Comparison of ENCODE assay signal across 8 cellular contexts in genomic region chr14:41605550-41606248, GRCh38. TPM values are rescaled to one million over a fixed set of nuclear protein-coding genes. Genes with fewer than 3 reads are reported as not detected.
A peak's percentile ranks its signal among the peaks of the same experiment; 100 is the strongest.
DNase-seq lines count a peak whose midpoint lies in the region; ATAC-seq and TF ChIP-seq lines count a peak whose summit lies in the region.

No MANE protein-coding gene starts in this region.

- TF ChIP-seq CTCF in fibroblast of mammary gland (conservative IDR thresholded peaks at IDR 0.05; ENCODE audit: control insufficient read depth, insufficient read depth, low read depth, low read length) (no peak), omental fat pad (IDR thresholded peaks at IDR 0.05) (no peak)

- peak overlapping the region; percentile 78 for H3K4me3 ChIP-seq in fibroblast of mammary gland (ENCODE audit: control insufficient read depth, low read depth, low read length)

- DNase-seq in HEK293T (ENCODE audit: extremely low spot score) (peak; percentile 23), NCI-H774 (lab: John Stamatoyannopoulos, UW) (peak; percentile 63), fibroblast of mammary gland (ENCODE audit: low read depth) (peak; percentile 54), omental fat pad (ENCODE audit: low spot score) (no peak), midbrain (lab: John Stamatoyannopoulos, UW) (no peak), COLO668 (lab: John Stamatoyannopoulos, UW; ENCODE audit: unreplicated experiment) (no peak)

- CTCF ChIA-PET in HEK293T (lab: Yijun Ruan, JAX): no interaction called here

- POLR2A ChIA-PET in HEK293T (lab: Yijun Ruan, JAX): interaction anchor here (0.7 to 1.0 kb wide), 2 partner anchors 13 to 28 kb away, joined by 3 read pairs; no protein-coding TSS in a partner anchor

- ATAC-seq in omental fat pad (ENCODE audit: low FRiP score): peak; percentile 30
- ATAC-seq in GM19023 (IDR thresholded peaks at IDR 0.05; ENCODE audit: unreplicated experiment): no peak
- no peak for ATAC-seq in HG02623 (IDR thresholded peaks at IDR 0.05; ENCODE audit: unreplicated experiment)

TF ChIP-seq in HEK293T, 16 proteins besides CTCF, POLR2A, EP300 and RAD21:
- TF ChIP-seq L3MBTL2 (conservative IDR thresholded peaks at IDR 0.05) (no peak), ZNF384 (IDR thresholded peaks at IDR 0.05) (no peak), FOXM1 (IDR thresholded peaks at IDR 0.05; ENCODE audit: borderline replicate concordance) (no peak), SP1 (IDR thresholded peaks at IDR 0.05) (no peak), LEF1 (IDR thresholded peaks at IDR 0.05; ENCODE audit: borderline replicate concordance) (no peak), ARNT (IDR thresholded peaks at IDR 0.05) (no peak), NFRKB (IDR thresholded peaks at IDR 0.05) (no peak), ELF4 (IDR thresholded peaks at IDR 0.05) (no peak), PKNOX1 (IDR thresholded peaks at IDR 0.05) (no peak), CTBP1 (IDR thresholded peaks at IDR 0.05; ENCODE audit: borderline replicate concordance) (no peak), FOXK2 (IDR thresholded peaks at IDR 0.05) (no peak), BHLHE40 (IDR thresholded peaks at IDR 0.05; ENCODE audit: borderline replicate concordance) (no peak), SUZ12 (IDR thresholded peaks at IDR 0.05) (no peak), FOXA1 (IDR thresholded peaks at IDR 0.05) (no peak), TARDBP (IDR thresholded peaks at IDR 0.05) (no peak), HDGF (IDR thresholded peaks at IDR 0.05; ENCODE audit: borderline replicate concordance) (no peak)

RNA-seq across cellular contexts. Expression of gene LRFN5, which starts 1.0 kb away (rescaled TPM):
- 1 to 10 TPM; 2.4 to 7.3 (median 6.0) TPM for total RNA-seq in omental fat pad

Comparison
In these comparisons a context has a peak if more than half of its experiments do, and no peak if none do; other contexts are left out.
1. DNase-seq: peak in HEK293T (single experiment), NCI-H774 (single experiment) and fibroblast of mammary gland (single experiment); none in omental fat pad (single experiment), midbrain (single experiment) and COLO668 (single experiment).